In genomic region chr19:681029-681626, GRCh38 we compare ENCODE assay signal across 7 cellular contexts. TPM values are rescaled to one million over a fixed set of nuclear protein-coding genes. Genes with fewer than 3 reads are reported as not detected.
DNase-seq lines count a peak whose midpoint lies in the region; ATAC-seq and TF ChIP-seq lines count a peak whose summit lies in the region.
"Had no signal": no experiment of that assay in that cellular context is flagged by ENCODE, and none has a peak within 500 bp of the region (broad histone marks: within the 10 kb centered on the region; RNA-seq: fewer than 3 reads in every experiment).

No MANE protein-coding gene starts in this region.

- POLR2A ChIA-PET in activated CD8-positive, alpha-beta T cell treated with anti-CD3 and anti-CD28 coated beads, Interleukin-2, amount 10 ng/mL, durations not matched to agents 7 days and 5 days (lab: Charles Lee): no interaction called here

- DNase-seq in activated CD8-positive, alpha-beta T cell treated with anti-CD3 and anti-CD28 coated beads, Interleukin-2, amount 10 ng/mL, durations not matched to agents 7 days and 5 days: peak; percentile 92
- DNase-seq in lower lobe of right lung (peak; percentile 92), NCI-H2107 (lab: John Stamatoyannopoulos, UW) (no peak), putamen (ENCODE audit: low spot score) (no peak)

- TF ChIP-seq CTCF in lower lobe of right lung (IDR thresholded peaks at IDR 0.05): no peak

- peaks cover 36% of the 10 kb centered on the region for H3K4me1 ChIP-seq in lower lobe of right lung

- peaks cover 3% of the 10 kb centered on the region for H3K27me3 Mint-ChIP-seq in activated CD8-positive, alpha-beta T cell treated with anti-CD3 and anti-CD28 coated beads, Interleukin-2, amount 10 ng/mL, durations not matched to agents 7 days and 5 days (ENCODE audit: low read depth)

- peak overlapping the region; percentile 95 for H3K27ac ChIP-seq in lower lobe of right lung

- intact Hi-C loops in lower lobe of right lung (cut with DNase I): no loop called here

- CTCF ChIA-PET in activated CD8-positive, alpha-beta T cell treated with anti-CD3 and anti-CD28 coated beads, Interleukin-2, amount 10 ng/mL, durations not matched to agents 7 days and 5 days (lab: Charles Lee): interaction anchor here (0.9 to 2.3 kb wide), 3 partner anchors 23 to 69 kb away, joined by 3 to 6 read pairs (median 6); no protein-coding TSS in a partner anchor

- peak overlapping the region; percentile 83 for H3K4me3 Mint-ChIP-seq in activated CD8-positive, alpha-beta T cell treated with anti-CD3 and anti-CD28 coated beads, Interleukin-2, amount 10 ng/mL, durations not matched to agents 7 days and 5 days

- no peaks in the 10 kb centered on the region for H3K36me3 Mint-ChIP-seq in activated CD8-positive, alpha-beta T cell treated with anti-CD3 and anti-CD28 coated beads, Interleukin-2, amount 10 ng/mL, durations not matched to agents 7 days and 5 days (ENCODE audit: low read depth)

- no peaks in the 10 kb centered on the region for H3K9me3 Mint-ChIP-seq in activated CD8-positive, alpha-beta T cell treated with anti-CD3 and anti-CD28 coated beads, Interleukin-2, amount 10 ng/mL, durations not matched to agents 7 days and 5 days (ENCODE audit: insufficient read depth)

- peaks cover 3% of the 10 kb centered on the region for H3K36me3 ChIP-seq in lower lobe of right lung

- H3K9me3 ChIP-seq in lower lobe of right lung: no peaks in the 10 kb centered on the region

- H3K27ac Mint-ChIP-seq in activated CD8-positive, alpha-beta T cell treated with anti-CD3 and anti-CD28 coated beads, Interleukin-2, amount 10 ng/mL, durations not matched to agents 7 days and 5 days: peak overlapping the region; percentile 98

- peak overlapping the region; percentile 67 for H3K4me3 ChIP-seq in lower lobe of right lung

- H3K27me3 ChIP-seq in lower lobe of right lung (ENCODE audit: low read depth): peaks cover 6% of the 10 kb centered on the region

- ATAC-seq in HG03108 (IDR thresholded peaks at IDR 0.05; ENCODE audit: unreplicated experiment) (peak; percentile 40), lower lobe of right lung (no peak), GM19328 (IDR thresholded peaks at IDR 0.05; ENCODE audit: unreplicated experiment) (no peak)
- no peak for ATAC-seq in activated CD8-positive, alpha-beta T cell treated with anti-CD3 and anti-CD28 coated beads, Interleukin-2, amount 10 ng/mL, durations not matched to agents 7 days and 5 days

- peaks cover 9% of the 10 kb centered on the region for H3K4me1 Mint-ChIP-seq in activated CD8-positive, alpha-beta T cell treated with anti-CD3 and anti-CD28 coated beads, Interleukin-2, amount 10 ng/mL, durations not matched to agents 7 days and 5 days (ENCODE audit: low read depth)

RNA-seq across cellular contexts. Expression of gene FSTL3, which starts 4.9 kb away (rescaled TPM):
- total RNA-seq in activated CD8-positive, alpha-beta T cell treated with anti-CD3 and anti-CD28 coated beads, Interleukin-2, amount 10 ng/mL, durations not matched to agents 7 days and 5 days: 1 to 10 TPM; 2.2 to 3.0 TPM
- 48.0 TPM for total RNA-seq in lower lobe of right lung

RNA-seq across cellular contexts. Expression of gene PRSS57, which starts 14.1 kb away (rescaled TPM):
- total RNA-seq in activated CD8-positive, alpha-beta T cell treated with anti-CD3 and anti-CD28 coated beads, Interleukin-2, amount 10 ng/mL, durations not matched to agents 7 days and 5 days: not detected
- total RNA-seq in lower lobe of right lung: not detected
- total RNA-seq: aorta had no signal

RNA-seq across cellular contexts. Expression of gene RNF126, which starts 18.1 kb away (rescaled TPM):
- total RNA-seq in activated CD8-positive, alpha-beta T cell treated with anti-CD3 and anti-CD28 coated beads, Interleukin-2, amount 10 ng/mL, durations not matched to agents 7 days and 5 days: 10 to 100 TPM; 71.3 to 78.4 TPM
- 27.0 TPM for total RNA-seq in lower lobe of right lung

RNA-seq across cellular contexts. Expression of gene PALM, which starts 27.6 kb away (rescaled TPM):
- not detected for total RNA-seq in activated CD8-positive, alpha-beta T cell treated with anti-CD3 and anti-CD28 coated beads, Interleukin-2, amount 10 ng/mL, durations not matched to agents 7 days and 5 days
- 37.0 TPM for total RNA-seq in lower lobe of right lung

RNA-seq across cellular contexts. Expression of gene FGF22, which starts 41.4 kb away (rescaled TPM):
- not detected for total RNA-seq in activated CD8-positive, alpha-beta T cell treated with anti-CD3 and anti-CD28 coated beads, Interleukin-2, amount 10 ng/mL, durations not matched to agents 7 days and 5 days
- 0.65 TPM for total RNA-seq in lower lobe of right lung

Comparison
In these comparisons a context has a peak if more than half of its experiments do, and no peak if none do; other contexts are left out.
1. DNase-seq: peak in activated CD8-positive, alpha-beta T cell treated with anti-CD3 and anti-CD28 coated beads, Interleukin-2, amount 10 ng/mL, durations not matched to agents 7 days and 5 days (single experiment) and lower lobe of right lung (single experiment); none in NCI-H2107 (single experiment) and putamen (single experiment).
2. RNA of gene FSTL3, which starts 4.9 kb away (total RNA-seq): 48.0 TPM in lower lobe of right lung (single experiment); 2.2 to 3.0 TPM in activated CD8-positive, alpha-beta T cell treated with anti-CD3 and anti-CD28 coated beads, Interleukin-2, amount 10 ng/mL, durations not matched to agents 7 days and 5 days; every median in the first group is over 10 times any median in the second.